In the genomic region with DNA sequence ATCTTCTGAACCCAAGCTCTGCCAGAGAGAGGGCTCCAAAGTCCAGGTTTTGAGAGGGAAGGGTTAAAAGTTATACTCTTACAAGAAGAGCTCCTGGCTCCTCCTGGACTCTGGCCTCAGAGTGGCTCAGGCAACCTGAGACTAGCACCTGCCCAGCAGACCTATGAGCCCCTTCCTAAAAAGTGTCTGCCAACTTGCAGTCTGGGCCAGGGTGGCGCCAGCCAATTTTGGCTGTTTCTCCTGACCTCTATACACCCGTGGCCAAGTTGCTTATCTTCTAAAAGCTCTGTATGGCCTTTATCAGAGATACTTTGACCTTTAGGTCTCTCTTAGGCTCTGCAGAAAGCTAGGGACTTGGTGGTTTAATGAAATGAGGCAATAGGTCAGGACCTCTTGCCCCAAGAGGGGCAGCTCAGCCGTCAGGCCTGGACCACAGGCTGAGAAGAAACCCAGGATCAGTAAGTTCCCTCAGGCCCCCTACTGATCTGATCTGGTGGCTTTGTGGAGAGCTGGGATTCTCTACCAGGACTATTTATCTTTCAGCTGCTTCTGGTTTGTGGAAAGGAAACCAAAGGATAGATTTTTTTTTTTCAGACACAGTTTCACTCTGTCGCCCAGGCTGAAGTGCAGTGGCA, we compare ENCODE assay signal across 9 cellular contexts. TPM values are rescaled to one million over a fixed set of nuclear protein-coding genes. Genes with fewer than 3 reads are reported as not detected.
A peak's percentile ranks its signal among the peaks of the same experiment; 100 is the strongest.
DNase-seq lines count a peak whose midpoint lies in the region; ATAC-seq and TF ChIP-seq lines count a peak whose summit lies in the region.
"Had no signal": no experiment of that assay in that cellular context is flagged by ENCODE, and none has a peak within 500 bp of the region (broad histone marks: within the 10 kb centered on the region; RNA-seq: fewer than 3 reads in every experiment).

No MANE protein-coding gene starts in this region.

- ATAC-seq in IMR-90 (ENCODE audit: low read depth): no peak
- peak; percentile 8 for ATAC-seq in left lung

- H3K18ac ChIP-seq in IMR-90 (ENCODE audit: low read depth, low read length): no peak overlapping the region

- in situ Hi-C loops in IMR-90 (cut with MboI; ENCODE audit: low sequenced_read_pairs): no loop called here

- 0 out of 2 replicates have a peak overlapping the region, but pooled peaks have one; percentile 36 for H3K14ac ChIP-seq in IMR-90 (replicated peaks; ENCODE audit: low read depth, low read length)

- WGBS in IMR-90 (ENCODE audit: extremely low coverage in 2 of 2, insufficient read length in 1 of 2), 2 experiments: 71% methylated on average over 1 of the region's 4 CpGs; no CpG with 5 or more reads in 1 of the 2 experiments
- 52% methylated on average over 4 of the region's 4 CpGs for WGBS in smooth muscle cell (ENCODE audit: low lambda C conversion rate)

- DNase-seq in IMR-90 (no peak), left lung (no peak), smooth muscle cell (lab: John Stamatoyannopoulos, UW; ENCODE audit: unreplicated experiment) (no peak), cerebellar cortex (ENCODE audit: low spot score) (no peak), SKM-1 treated with dmso at 0.1 percent for 144 hours (lab: John Stamatoyannopoulos, UW; ENCODE audit: unreplicated experiment) (no peak), GM10266 (ENCODE audit: extremely low spot score) (no peak), middle frontal gyrus (ENCODE audit: extremely low spot score, low spot score) (no peak)
- DNase-seq: NCI-H1092 had no signal

- no peak overlapping the region for H2BK15ac ChIP-seq in IMR-90 (ENCODE audit: low read depth, low read length)

- TF ChIP-seq POLR2A in IMR-90 (IDR thresholded peaks at IDR 0.05; ENCODE audit: low read depth, low read length): no peak

- no peak overlapping the region for H2BK120ac ChIP-seq in IMR-90 (ENCODE audit: low read depth, low read length)

- H2BK20ac ChIP-seq in IMR-90 (ENCODE audit: low read depth, low read length): no peak overlapping the region

- H3K23ac ChIP-seq in IMR-90 (ENCODE audit: low read depth, low read length): 0 out of 2 replicates have a peak overlapping the region, but pooled peaks have one; percentile 13

- no peaks in the 10 kb centered on the region for H3K9me3 ChIP-seq in IMR-90 (ENCODE audit: control insufficient read depth, insufficient read depth, low read length)
- no peaks in the 10 kb centered on the region for H3K9me3 ChIP-seq in left lung
- H3K9me3 ChIP-seq in smooth muscle cell (replicated peaks; ENCODE audit: low read depth): no peaks in the 10 kb centered on the region

- TF ChIP-seq CTCF in IMR-90 (conservative IDR thresholded peaks at IDR 0.05; ENCODE audit: low read depth, low read length) (no peak), left lung (IDR thresholded peaks at IDR 0.05) (no peak), smooth muscle cell (IDR thresholded peaks at IDR 0.05; ENCODE audit: borderline replicate concordance, insufficient read depth, poor library complexity, severe bottlenecking) (no peak), GM10266 (IDR thresholded peaks at IDR 0.05; ENCODE audit: control insufficient read depth, insufficient read depth, low read depth, missing control alignments) (no peak)

- no peaks in the 10 kb centered on the region for H3K79me2 ChIP-seq in smooth muscle cell (ENCODE audit: low read depth)

- H3K27me3 ChIP-seq in IMR-90 (ENCODE audit: control insufficient read depth, insufficient read depth, low read length): no peaks in the 10 kb centered on the region
- no peaks in the 10 kb centered on the region for H3K27me3 ChIP-seq in left lung
- H3K27me3 ChIP-seq in smooth muscle cell (ENCODE audit: low read depth): no peaks in the 10 kb centered on the region

- H3K27ac ChIP-seq in IMR-90 (ENCODE audit: insufficient read depth, low read length) (no peak overlapping the region), angular gyrus (ENCODE audit: low read depth, low read length) (peak overlapping the region; percentile 79), left lung (peak overlapping the region; percentile 78 to 89), smooth muscle cell (ENCODE audit: low read depth) (peak overlapping the region; percentile 79)

- no peak overlapping the region for H2AK9ac ChIP-seq in IMR-90 (replicated peaks; ENCODE audit: low read depth, low read length, poor library complexity)

- no peak overlapping the region for H3K56ac ChIP-seq in IMR-90 (ENCODE audit: extremely low read depth, insufficient read depth, low read length)

- H3K9me1 ChIP-seq in IMR-90 (ENCODE audit: insufficient read depth, low read length): peaks cover 14% of the 10 kb centered on the region

- dilution Hi-C loops in IMR-90 (cut with HindIII; ENCODE audit: low sequenced_read_pairs, unreplicated experiment): no loop called here

- H2AK5ac ChIP-seq in IMR-90 (ENCODE audit: low read depth, low read length): peak overlapping the region; percentile 82

- peaks cover 8% of the 10 kb centered on the region for H3F3A ChIP-seq in smooth muscle cell (ENCODE audit: low read depth)

- no peak overlapping the region for H3K9ac ChIP-seq in IMR-90 (ENCODE audit: low read depth, low read length)
- H3K9ac ChIP-seq in smooth muscle cell (ENCODE audit: low read depth): no peak overlapping the region

- no peak overlapping the region for H4K91ac ChIP-seq in IMR-90 (ENCODE audit: insufficient read depth, low read depth, low read length)

- CTCF ChIA-PET in IMR-90 (lab: Yijun Ruan, JAX): no interaction called here

- BruUV-seq in IMR-90 (replicated peaks; lab: Mats Ljungman, UMichigan): no TSS peak

- H3K4me2 ChIP-seq in IMR-90 (ENCODE audit: low read depth, low read length) (no peak overlapping the region), smooth muscle cell (peak overlapping the region; percentile 66)

- peaks cover 0 to 12% of the 10 kb centered on the region in 2 experiments; a peak in 2 of 4 replicates for H3K79me1 ChIP-seq in IMR-90 (ENCODE audit: low read depth in 1 of 2, low read length in 2 of 2)

- 0 out of 2 replicates have a peak overlapping the region, but pooled peaks have one; percentile 60 for H3K4ac ChIP-seq in IMR-90 (ENCODE audit: low read depth, low read length)

- intact Hi-C loops in IMR-90 (cut with micrococcal nuclease): no loop called here
- intact Hi-C loops in left lung (cut with DNase I): no loop called here

- H3K36me3 ChIP-seq in IMR-90 (ENCODE audit: control insufficient read depth, insufficient read depth, low read length) (peaks cover 10% of the 10 kb centered on the region; the same call in 1 of the 2 replicates), left lung (peaks cover 0 to 20% of the 10 kb centered on the region in 2 donors), smooth muscle cell (ENCODE audit: low read depth) (no peaks in the 10 kb centered on the region)

- H3K4me1 ChIP-seq in IMR-90 (ENCODE audit: control insufficient read depth, insufficient read depth, low read length) (peaks cover 17% of the 10 kb centered on the region), left lung (peaks cover 11 to 57% of the 10 kb centered on the region in 2 donors), smooth muscle cell (ENCODE audit: low read depth) (peaks cover 7% of the 10 kb centered on the region)

- H2AFZ ChIP-seq in IMR-90 (replicated peaks; ENCODE audit: low read length, poor library complexity) (no peak overlapping the region), smooth muscle cell (ENCODE audit: low read depth) (no peak overlapping the region)

- H4K5ac ChIP-seq in IMR-90 (ENCODE audit: low read depth, low read length): no peak overlapping the region

- TF ChIP-seq RAD21 in IMR-90 (IDR thresholded peaks at IDR 0.05; ENCODE audit: low read length): no peak

- POLR2A ChIA-PET in IMR-90 (lab: Charles Lee; ENCODE audit: unreplicated experiment): interaction anchor here (0.6 kb wide), 1 partner anchor 16 kb away, joined by 3 read pairs; no protein-coding TSS in a partner anchor

- peak overlapping the region; percentile 54 for H2BK5ac ChIP-seq in IMR-90 (ENCODE audit: low read depth, low read length, poor library complexity, severe bottlenecking)

- H3K4me3 ChIP-seq in IMR-90 (ENCODE audit: insufficient read depth, low read depth, low read length): no peak overlapping the region
- no peak overlapping the region for H3K4me3 ChIP-seq in left lung
- no peak overlapping the region for H3K4me3 ChIP-seq in smooth muscle cell

- peak overlapping the region in 1 of 2 experiments; percentile 93; a peak in 1 of 4 replicates for H4K8ac ChIP-seq in IMR-90 (ENCODE audit: low read depth in 2 of 2, low read length in 2 of 2)

- H4K20me1 ChIP-seq in IMR-90 (ENCODE audit: insufficient read depth, low read length) (peaks cover 3% of the 10 kb centered on the region; the same call in 1 of the 2 replicates), smooth muscle cell (ENCODE audit: low read depth) (no peaks in the 10 kb centered on the region)

TF ChIP-seq in IMR-90, 13 proteins besides CTCF, POLR2A, EP300 and RAD21:
- no peak for TF ChIP-seq MXI1 (IDR thresholded peaks at IDR 0.05; ENCODE audit: borderline replicate concordance, low read depth, low read length)
- TF ChIP-seq, protein P1, sequence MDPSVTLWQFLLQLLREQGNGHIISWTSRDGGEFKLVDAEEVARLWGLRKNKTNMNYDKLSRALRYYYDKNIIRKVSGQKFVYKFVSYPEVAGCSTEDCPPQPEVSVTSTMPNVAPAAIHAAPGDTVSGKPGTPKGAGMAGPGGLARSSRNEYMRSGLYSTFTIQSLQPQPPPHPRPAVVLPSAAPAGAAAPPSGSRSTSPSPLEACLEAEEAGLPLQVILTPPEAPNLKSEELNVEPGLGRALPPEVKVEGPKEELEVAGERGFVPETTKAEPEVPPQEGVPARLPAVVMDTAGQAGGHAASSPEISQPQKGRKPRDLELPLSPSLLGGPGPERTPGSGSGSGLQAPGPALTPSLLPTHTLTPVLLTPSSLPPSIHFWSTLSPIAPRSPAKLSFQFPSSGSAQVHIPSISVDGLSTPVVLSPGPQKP (IDR thresholded peaks at IDR 0.05; ENCODE audit: borderline replicate concordance, low read depth, low read length): no peak

RNA-seq across cellular contexts. Expression of a gene that starts 10.3 kb away (rescaled TPM):
- total RNA-seq in IMR-90 (2012; rRNA removed): under 0.01 TPM in 2 replicates
- polyA plus RNA-seq in IMR-90 (2012; rRNA removed): 0.80 TPM in 2 replicates
- polyA plus RNA-seq in IMR-90 (2012; cell fraction: cytosol; rRNA removed): 0.05 and 0.24 TPM in 2 replicates
- polyA plus RNA-seq in IMR-90 (2012; cell fraction: nucleus; rRNA removed; ENCODE audit: low replicate concordance): 5.7 and 10.3 TPM in 2 replicates
- 1 to 10 TPM; 1.0 to 2.7 TPM for total RNA-seq in left lung
- total RNA-seq in smooth muscle cell: 0.54 and 0.85 TPM in 2 replicates
- 0.57 and 0.88 TPM in 2 replicates for polyA plus RNA-seq in smooth muscle cell

RNA-seq across cellular contexts. Expression of a gene that starts 36.6 kb away (rescaled TPM):
- 2.0 and 2.2 TPM in 2 replicates for total RNA-seq in IMR-90 (2012; rRNA removed)
- polyA plus RNA-seq in IMR-90 (2012; rRNA removed): 11.9 and 12.0 TPM in 2 replicates
- 11.1 and 16.7 TPM in 2 replicates for polyA plus RNA-seq in IMR-90 (2012; cell fraction: cytosol; rRNA removed)
- polyA plus RNA-seq in IMR-90 (2012; cell fraction: nucleus; rRNA removed; ENCODE audit: low replicate concordance): 5.0 and 5.4 TPM in 2 replicates
- 100 to 1,000 TPM in 1 of 2 donors, 10 to 100 TPM in 1; 70.0 to 142 TPM for total RNA-seq in left lung
- total RNA-seq in smooth muscle cell: 0.67 and 4.8 TPM in 2 replicates
- polyA plus RNA-seq in smooth muscle cell: 8.2 and 12.7 TPM in 2 replicates

Comparison
In these comparisons a context has a peak if more than half of its experiments do, and no peak if none do; other contexts are left out.
1. RNA of a gene that starts 36.6 kb away (total RNA-seq): 70.0 to 142 TPM in left lung; 2.0 to 2.2 TPM in IMR-90 and 0.67 to 4.8 TPM in smooth muscle cell; every median in the first group is over 10 times any median in the second.